ENCODE assay signal across 10 cellular contexts in the genomic region with DNA sequence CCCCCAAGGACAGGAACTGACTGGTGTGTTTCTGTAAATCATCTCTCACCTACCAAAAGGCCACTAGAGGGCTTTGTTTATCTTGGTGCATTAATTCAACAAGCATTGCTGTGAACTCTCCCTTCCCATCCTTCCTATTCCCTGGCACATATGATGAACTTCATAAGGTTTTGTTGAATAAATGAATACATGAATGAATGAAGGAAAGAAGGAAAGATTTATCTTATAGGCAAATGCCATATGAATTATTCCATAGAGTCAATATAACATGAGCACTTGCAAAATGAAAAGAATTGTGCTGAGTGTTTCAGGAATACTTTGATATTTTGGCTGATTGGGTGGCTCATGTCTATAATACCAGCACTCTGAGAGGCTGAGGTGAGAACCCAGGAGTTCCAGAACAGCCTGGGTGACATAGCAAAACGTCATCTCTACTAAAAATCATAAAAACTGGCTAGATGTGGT. TPM values are rescaled to one million over a fixed set of nuclear protein-coding genes. Genes with fewer than 3 reads are reported as not detected.
DNase-seq lines count a peak whose midpoint lies in the region; ATAC-seq, FAIRE-seq and TF ChIP-seq lines count a peak whose summit lies in the region.
"Had no signal": no experiment of that assay in that cellular context is flagged by ENCODE, and none has a peak within 500 bp of the region (broad histone marks: within the 10 kb centered on the region; RNA-seq: fewer than 3 reads in every experiment).

No MANE protein-coding gene starts in this region.

- CTCF ChIA-PET in activated CD8-positive, alpha-beta T cell treated with anti-CD3 and anti-CD28 coated beads for 36 hours (lab: Charles Lee), result interaction anchor here (0.6 to 2.6 kb wide), 3 partner anchors 32 to 372 kb away, joined by 4 to 6 read pairs (median 5); no protein-coding TSS in a partner anchor
- CTCF ChIA-PET in activated CD8-positive, alpha-beta T cell treated with anti-CD3 and anti-CD28 coated beads, Interleukin-2, amount 10 ng/mL, durations not matched to agents 7 days and 5 days (lab: Charles Lee), result interaction anchor here (0.8 to 5.4 kb wide), 7 partner anchors 8 to 244 kb away, joined by 3 to 32 read pairs (median 4); no protein-coding TSS in a partner anchor
- CTCF ChIA-PET in endothelial cell of umbilical vein (lab: Charles Lee), result interaction anchor here (1.2 to 4.2 kb wide), 3 partner anchors 8 to 344 kb away, joined by 3 to 15 read pairs (median 4); no protein-coding TSS in a partner anchor

- no peak for ATAC-seq in activated CD8-positive, alpha-beta T cell treated with anti-CD3 and anti-CD28 coated beads for 36 hours
- ATAC-seq in activated CD8-positive, alpha-beta T cell treated with anti-CD3 and anti-CD28 coated beads, Interleukin-2, amount 10 ng/mL, durations not matched to agents 7 days and 5 days, result no peak
- no peak for ATAC-seq in stimulated activated effector memory CD8-positive, alpha-beta T cell treated with anti-CD3 and anti-CD28 coated beads, Interleukin-12 subunit alpha, Interleukin-12 subunit beta, amount 100 ng/mL, for 72 hours
- no peak for ATAC-seq in HG03521 (IDR thresholded peaks at IDR 0.05; ENCODE audit: unreplicated experiment)

- H3K9me1 ChIP-seq in endothelial cell of umbilical vein (replicated peaks; ENCODE audit: control insufficient read depth, extremely low read depth, insufficient read depth, low read length), result no peaks in the 10 kb centered on the region

- no peaks in the 10 kb centered on the region for H3K4me1 Mint-ChIP-seq in activated CD8-positive, alpha-beta T cell treated with anti-CD3 and anti-CD28 coated beads for 36 hours (ENCODE audit: low read depth)
- H3K4me1 Mint-ChIP-seq in activated CD8-positive, alpha-beta T cell treated with anti-CD3 and anti-CD28 coated beads, Interleukin-2, amount 10 ng/mL, durations not matched to agents 7 days and 5 days (ENCODE audit: low read depth), result no peaks in the 10 kb centered on the region
- H3K4me1 Mint-ChIP-seq in stimulated activated effector memory CD8-positive, alpha-beta T cell treated with anti-CD3 and anti-CD28 coated beads, Interleukin-12 subunit alpha, Interleukin-12 subunit beta, amount 100 ng/mL, for 72 hours, result no peaks in the 10 kb centered on the region

- dilution Hi-C loops in endothelial cell of umbilical vein (cut with MboI; ENCODE audit: extremely low pct_ligation_motif_present, low sequenced_read_pairs), result no loop called here

- FAIRE-seq in endothelial cell of umbilical vein (lab: Jason Lieb, UNC), result peak; percentile 33
- FAIRE-seq: G401.6 had no signal

- POLR2A ChIA-PET in activated CD8-positive, alpha-beta T cell treated with anti-CD3 and anti-CD28 coated beads for 36 hours (lab: Charles Lee), result no interaction called here
- POLR2A ChIA-PET in activated CD8-positive, alpha-beta T cell treated with anti-CD3 and anti-CD28 coated beads, Interleukin-2, amount 10 ng/mL, durations not matched to agents 7 days and 5 days (lab: Charles Lee), result no interaction called here
- POLR2A ChIA-PET in endothelial cell of umbilical vein (lab: Charles Lee), result no interaction called here

- no peak overlapping the region for H3K27ac Mint-ChIP-seq in activated CD8-positive, alpha-beta T cell treated with anti-CD3 and anti-CD28 coated beads for 36 hours
- H3K27ac Mint-ChIP-seq in activated CD8-positive, alpha-beta T cell treated with anti-CD3 and anti-CD28 coated beads, Interleukin-2, amount 10 ng/mL, durations not matched to agents 7 days and 5 days, result no peak overlapping the region
- H3K27ac Mint-ChIP-seq in stimulated activated effector memory CD8-positive, alpha-beta T cell treated with anti-CD3 and anti-CD28 coated beads, Interleukin-12 subunit alpha, Interleukin-12 subunit beta, amount 100 ng/mL, for 72 hours, result peak overlapping the region; percentile 2
- H3K27ac Mint-ChIP-seq: activated naive CD8-positive, alpha-beta T cell had no signal

- no peak overlapping the region for H3K4me3 ChIP-seq in endothelial cell of umbilical vein (replicated peaks in 1 of 3; ENCODE audit: insufficient read depth in 1 of 3, low read depth in 1 of 3, low read length in 3 of 3)

- no peaks in the 10 kb centered on the region for H3K79me2 ChIP-seq in endothelial cell of umbilical vein (ENCODE audit: control insufficient read depth, insufficient read depth, low read length)

- no peak for TF ChIP-seq POLR2A in endothelial cell of umbilical vein (IDR thresholded peaks at IDR 0.05; ENCODE audit: low read depth, low read length)

- H3K9me3 Mint-ChIP-seq in activated CD8-positive, alpha-beta T cell treated with anti-CD3 and anti-CD28 coated beads for 36 hours, result no peaks in the 10 kb centered on the region
- no peaks in the 10 kb centered on the region for H3K9me3 Mint-ChIP-seq in activated CD8-positive, alpha-beta T cell treated with anti-CD3 and anti-CD28 coated beads, Interleukin-2, amount 10 ng/mL, durations not matched to agents 7 days and 5 days (ENCODE audit: insufficient read depth)
- no peaks in the 10 kb centered on the region for H3K9me3 Mint-ChIP-seq in stimulated activated effector memory CD8-positive, alpha-beta T cell treated with anti-CD3 and anti-CD28 coated beads, Interleukin-12 subunit alpha, Interleukin-12 subunit beta, amount 100 ng/mL, for 72 hours

- peaks cover 3% of the 10 kb centered on the region for H3K27me3 Mint-ChIP-seq in activated CD8-positive, alpha-beta T cell treated with anti-CD3 and anti-CD28 coated beads for 36 hours
- H3K27me3 Mint-ChIP-seq in activated CD8-positive, alpha-beta T cell treated with anti-CD3 and anti-CD28 coated beads, Interleukin-2, amount 10 ng/mL, durations not matched to agents 7 days and 5 days (ENCODE audit: low read depth), result peaks cover 9% of the 10 kb centered on the region

- intact Hi-C loops in activated CD8-positive, alpha-beta T cell treated with anti-CD3 and anti-CD28 coated beads for 36 hours (cut with micrococcal nuclease), result no loop called here
- intact Hi-C loops in endothelial cell of umbilical vein (cut with micrococcal nuclease), result loop anchor here (1.0 kb wide), 1 partner anchor 32 kb away; no protein-coding TSS in a partner anchor
- intact Hi-C loops in cardiac septum (cut with DNase I), result loop anchor here (5.0 kb wide), 1 partner anchor 33 kb away; no protein-coding TSS in a partner anchor

- H3K36me3 ChIP-seq in endothelial cell of umbilical vein (ENCODE audit: control insufficient read depth in 2 of 2, extremely low read depth in 1 of 2, insufficient read depth in 2 of 2, low read length in 2 of 2), result no peaks in the 10 kb centered on the region

- no peak for DNase-seq in activated CD8-positive, alpha-beta T cell treated with anti-CD3 and anti-CD28 coated beads for 36 hours
- DNase-seq in activated CD8-positive, alpha-beta T cell treated with anti-CD3 and anti-CD28 coated beads, Interleukin-2, amount 10 ng/mL, durations not matched to agents 7 days and 5 days, result no peak
- DNase-seq in NCI-H526 treated with DMSO at 0.1 percent for 48 hours (lab: John Stamatoyannopoulos, UW), result peak; percentile 13
- DNase-seq in endothelial cell of umbilical vein (ENCODE audit: low read depth, low spot score), result peak; percentile 21
- no peak for DNase-seq in stimulated activated effector memory CD8-positive, alpha-beta T cell treated with anti-CD3 and anti-CD28 coated beads, Interleukin-12 subunit alpha, Interleukin-12 subunit beta, amount 100 ng/mL, for 72 hours (ENCODE audit: low spot score in 2 of 2)
- DNase-seq in GM19240 (ENCODE audit: insufficient read length, low spot score), result no peak
- no peak for DNase-seq in cardiac septum (ENCODE audit: low spot score)

- peaks cover 0 to 5% of the 10 kb centered on the region in 2 experiments for H3K27me3 ChIP-seq in endothelial cell of umbilical vein (ENCODE audit: control insufficient read depth in 2 of 2, insufficient read depth in 2 of 2, low read length in 2 of 2)

- H3K27ac ChIP-seq in endothelial cell of umbilical vein (ENCODE audit: insufficient read depth, low read depth, low read length), result no peak overlapping the region

- H3K4me2 ChIP-seq in endothelial cell of umbilical vein (ENCODE audit: insufficient read depth, low read length), result no peak overlapping the region

- no peak overlapping the region for H2AFZ ChIP-seq in endothelial cell of umbilical vein (ENCODE audit: low read depth, low read length)

- TF ChIP-seq CTCF in activated CD8-positive, alpha-beta T cell treated with anti-CD3 and anti-CD28 coated beads for 36 hours (IDR thresholded peaks at IDR 0.05), result peak; percentile 53
- TF ChIP-seq CTCF in endothelial cell of umbilical vein (IDR thresholded peaks at IDR 0.05; ENCODE audit: extremely low read depth in 1 of 2, insufficient read depth in 1 of 2, low read depth in 1 of 2, low read length in 2 of 2), result peak; percentile 19 to 20

- H3K4me1 ChIP-seq in endothelial cell of umbilical vein (ENCODE audit: control insufficient read depth, extremely low read depth, insufficient read depth, low read length), result no peaks in the 10 kb centered on the region

- no peak overlapping the region for H3K4me3 Mint-ChIP-seq in activated CD8-positive, alpha-beta T cell treated with anti-CD3 and anti-CD28 coated beads for 36 hours
- H3K4me3 Mint-ChIP-seq in activated CD8-positive, alpha-beta T cell treated with anti-CD3 and anti-CD28 coated beads, Interleukin-2, amount 10 ng/mL, durations not matched to agents 7 days and 5 days, result no peak overlapping the region
- no peak overlapping the region for H3K4me3 Mint-ChIP-seq in stimulated activated effector memory CD8-positive, alpha-beta T cell treated with anti-CD3 and anti-CD28 coated beads, Interleukin-12 subunit alpha, Interleukin-12 subunit beta, amount 100 ng/mL, for 72 hours
- H3K4me3 Mint-ChIP-seq: activated naive CD8-positive, alpha-beta T cell had no signal

- H3K9me3 ChIP-seq in endothelial cell of umbilical vein (replicated peaks; ENCODE audit: control insufficient read depth, insufficient read depth, low read length), result no peaks in the 10 kb centered on the region

- BruUV-seq in endothelial cell of umbilical vein (replicated peaks; lab: Mats Ljungman, UMichigan), result no TSS peak

- no peaks in the 10 kb centered on the region for H3K36me3 Mint-ChIP-seq in activated CD8-positive, alpha-beta T cell treated with anti-CD3 and anti-CD28 coated beads for 36 hours (ENCODE audit: low read depth)
- no peaks in the 10 kb centered on the region for H3K36me3 Mint-ChIP-seq in activated CD8-positive, alpha-beta T cell treated with anti-CD3 and anti-CD28 coated beads, Interleukin-2, amount 10 ng/mL, durations not matched to agents 7 days and 5 days (ENCODE audit: low read depth)
- no peaks in the 10 kb centered on the region for H3K36me3 Mint-ChIP-seq in stimulated activated effector memory CD8-positive, alpha-beta T cell treated with anti-CD3 and anti-CD28 coated beads, Interleukin-12 subunit alpha, Interleukin-12 subunit beta, amount 100 ng/mL, for 72 hours
- H3K36me3 Mint-ChIP-seq: activated naive CD8-positive, alpha-beta T cell had no signal

- no peaks in the 10 kb centered on the region for H4K20me1 ChIP-seq in endothelial cell of umbilical vein (replicated peaks; ENCODE audit: control insufficient read depth, extremely low read depth, insufficient read depth, low read length)

- no peak overlapping the region for H3K9ac ChIP-seq in endothelial cell of umbilical vein (replicated peaks; ENCODE audit: extremely low read depth, insufficient read depth, low read length)

RNA-seq across cellular contexts. Expression of a gene that starts 4.3 kb away (rescaled TPM):
- not detected for total RNA-seq in activated CD8-positive, alpha-beta T cell treated with anti-CD3 and anti-CD28 coated beads for 36 hours
- total RNA-seq in activated CD8-positive, alpha-beta T cell treated with anti-CD3 and anti-CD28 coated beads, Interleukin-2, amount 10 ng/mL, durations not matched to agents 7 days and 5 days, result not detected
- not detected in 2 replicates for total RNA-seq in endothelial cell of umbilical vein
- not detected in 2 replicates for polyA plus RNA-seq in endothelial cell of umbilical vein
- not detected in 2 replicates for polyA plus RNA-seq in endothelial cell of umbilical vein (2011; cell fraction: cytosol; rRNA removed)
- polyA plus RNA-seq in endothelial cell of umbilical vein (2011; cell fraction: nucleus; rRNA removed), result not detected in 2 replicates
- not detected in 2 replicates for polyA plus RNA-seq in endothelial cell of umbilical vein (2012)
- polyA minus RNA-seq in endothelial cell of umbilical vein, result not detected in 2 replicates
- not detected for polyA minus RNA-seq in endothelial cell of umbilical vein (2011; cell fraction: cytosol; rRNA and poly(A)+ RNA removed)
- not detected in 2 replicates for polyA minus RNA-seq in endothelial cell of umbilical vein (2011; cell fraction: nucleus; rRNA and poly(A)+ RNA removed)
- not detected for total RNA-seq in cardiac septum

RNA-seq across cellular contexts. Expression of a gene that starts 9.4 kb away (rescaled TPM):
- under 1 TPM; 0.38 to 0.65 TPM for total RNA-seq in activated CD8-positive, alpha-beta T cell treated with anti-CD3 and anti-CD28 coated beads for 36 hours
- total RNA-seq in activated CD8-positive, alpha-beta T cell treated with anti-CD3 and anti-CD28 coated beads, Interleukin-2, amount 10 ng/mL, durations not matched to agents 7 days and 5 days, result under 1 TPM; 0.47 to 0.53 TPM
- total RNA-seq in endothelial cell of umbilical vein (not detected in 2 replicates), cardiac septum (not detected)
- polyA plus RNA-seq in endothelial cell of umbilical vein, result not detected in 2 replicates
- polyA plus RNA-seq in endothelial cell of umbilical vein (2011; cell fraction: cytosol; rRNA removed), result not detected in 2 replicates
- polyA plus RNA-seq in endothelial cell of umbilical vein (2011; cell fraction: nucleus; rRNA removed), result not detected in 2 replicates
- not detected in 2 replicates for polyA plus RNA-seq in endothelial cell of umbilical vein (2012)
- polyA minus RNA-seq in endothelial cell of umbilical vein, result not detected in 2 replicates
- not detected for polyA minus RNA-seq in endothelial cell of umbilical vein (2011; cell fraction: cytosol; rRNA and poly(A)+ RNA removed)
- not detected in 2 replicates for polyA minus RNA-seq in endothelial cell of umbilical vein (2011; cell fraction: nucleus; rRNA and poly(A)+ RNA removed)

RNA-seq across cellular contexts. Expression of a gene that starts 45.2 kb away (rescaled TPM):
- under 1 TPM; 0.20 to 0.22 TPM for total RNA-seq in activated CD8-positive, alpha-beta T cell treated with anti-CD3 and anti-CD28 coated beads for 36 hours
- total RNA-seq in activated CD8-positive, alpha-beta T cell treated with anti-CD3 and anti-CD28 coated beads, Interleukin-2, amount 10 ng/mL, durations not matched to agents 7 days and 5 days, result 1 to 10 TPM; 1.4 to 1.5 TPM
- not detected in 2 replicates for total RNA-seq in endothelial cell of umbilical vein
- polyA plus RNA-seq in endothelial cell of umbilical vein, result not detected in 2 replicates
- polyA plus RNA-seq in endothelial cell of umbilical vein (2011; cell fraction: cytosol; rRNA removed), result not detected in 2 replicates
- polyA plus RNA-seq in endothelial cell of umbilical vein (2011; cell fraction: nucleus; rRNA removed), result not detected in 2 replicates
- not detected in 2 replicates for polyA plus RNA-seq in endothelial cell of umbilical vein (2012)
- polyA minus RNA-seq in endothelial cell of umbilical vein, result not detected in 2 replicates
- not detected for polyA minus RNA-seq in endothelial cell of umbilical vein (2011; cell fraction: cytosol; rRNA and poly(A)+ RNA removed)
- not detected in 2 replicates for polyA minus RNA-seq in endothelial cell of umbilical vein (2011; cell fraction: nucleus; rRNA and poly(A)+ RNA removed)
- not detected for total RNA-seq in cardiac septum

Comparison
In these comparisons a context has a peak if more than half of its experiments do, and no peak if none do; other contexts are left out.
1. DNase-seq: peak in NCI-H526 treated with DMSO at 0.1 percent for 48 hours (single experiment) and endothelial cell of umbilical vein (single experiment); none in activated CD8-positive, alpha-beta T cell treated with anti-CD3 and anti-CD28 coated beads for 36 hours (single experiment), activated CD8-positive, alpha-beta T cell treated with anti-CD3 and anti-CD28 coated beads, Interleukin-2, amount 10 ng/mL, durations not matched to agents 7 days and 5 days (single experiment), stimulated activated effector memory CD8-positive, alpha-beta T cell treated with anti-CD3 and anti-CD28 coated beads, Interleukin-12 subunit alpha, Interleukin-12 subunit beta, amount 100 ng/mL, for 72 hours (0 of 2), GM19240 (single experiment) and cardiac septum (single experiment).